6 cellular contexts compared by ENCODE assay signal in the genomic region with DNA sequence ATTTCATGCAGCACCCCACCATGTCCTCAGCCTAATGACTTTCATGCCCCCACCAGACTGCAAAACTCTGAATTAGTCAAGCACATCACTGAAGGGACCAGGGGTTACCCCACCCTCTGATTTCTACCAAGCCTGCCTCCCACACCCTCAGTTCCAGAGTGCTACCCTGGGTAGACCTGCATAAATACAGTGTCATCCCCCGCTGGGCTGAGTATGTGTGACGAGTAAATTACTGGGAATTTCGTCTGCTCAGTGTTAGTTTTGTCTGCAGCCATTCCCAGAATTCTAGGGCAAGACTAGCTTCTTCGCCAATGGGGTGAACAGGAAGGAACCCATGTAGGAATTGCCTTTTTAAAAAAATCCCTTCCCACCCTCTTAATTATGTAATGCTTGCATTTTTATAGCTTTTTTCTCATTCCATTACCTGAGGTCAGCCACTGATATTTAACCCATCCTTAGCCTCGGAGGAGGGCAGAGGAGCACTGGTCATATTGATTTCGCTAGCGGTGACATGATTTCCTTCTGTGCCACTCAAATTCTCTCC.
DNase-seq lines count a peak whose midpoint lies in the region; ATAC-seq and TF ChIP-seq lines count a peak whose summit lies in the region.
"Not testable (repeated sequence)": the region's sequence is repeated elsewhere in the genome, so short reads cannot be mapped to it uniquely, and the experiment has no call there.

No MANE protein-coding gene starts in this region.

- H3K9me3 ChIP-seq in endodermal cell (ENCODE audit: control insufficient read depth, low read length) = not testable (repeated sequence)

- H2BK15ac ChIP-seq in mesendoderm (replicated peaks; ENCODE audit: low read depth) = not testable (repeated sequence)

- ATAC-seq in GM23338 = not testable (repeated sequence)

- DNase-seq in Caki2 (ENCODE audit: low read depth) (peak; percentile 78), GM23338 (ENCODE audit: low spot score) (peak; percentile 61), NCI-H69 (lab: John Stamatoyannopoulos, UW) (peak; percentile 34), endodermal cell (peak; percentile 47), iPS-NIHi7 (ENCODE audit: extremely low spot score) (peak; percentile 14), mesendoderm (peak; percentile 67)

- in situ Hi-C loops in Caki2 (cut with HindIII; ENCODE audit: low pct_unique_long_range_greater_than_20kb, low sequenced_read_pairs) = not testable (repeated sequence)

- H2BK120ac ChIP-seq in mesendoderm (ENCODE audit: low read depth, low read length) = not testable (repeated sequence)

- not testable (repeated sequence) for H3K27me3 ChIP-seq in GM23338 (ENCODE audit: insufficient read depth); endodermal cell (ENCODE audit: control insufficient read depth, insufficient read depth, low read length, poor library complexity, severe bottlenecking); mesendoderm (ENCODE audit: insufficient read depth, low read length, poor library complexity)

- H3K79me1 ChIP-seq in mesendoderm (ENCODE audit: low read length) = not testable (repeated sequence)

- H3K27ac Mint-ChIP-seq in GM23338, endodermal cell: not testable (repeated sequence)

- TF ChIP-seq CTCF in GM23338 (conservative IDR thresholded peaks at IDR 0.05; ENCODE audit: low read depth in 2 of 2); endodermal cell (conservative IDR thresholded peaks at IDR 0.05): not testable (repeated sequence)

- H4K20me1 ChIP-seq in GM23338 (replicated peaks; ENCODE audit: insufficient read depth) = not testable (repeated sequence)

- not testable (repeated sequence) for H3F3A ChIP-seq in GM23338 (replicated peaks; ENCODE audit: low read depth)

- H3K79me2 ChIP-seq in GM23338 (replicated peaks; ENCODE audit: insufficient read depth); mesendoderm (ENCODE audit: control insufficient read depth, insufficient read depth, low read length): not testable (repeated sequence)

- not testable (repeated sequence) for H3K4me3 Mint-ChIP-seq in GM23338, endodermal cell

- H2BK5ac ChIP-seq in mesendoderm (ENCODE audit: low read length) = not testable (repeated sequence)

- not testable (repeated sequence) for H2AFZ ChIP-seq in GM23338

- H3K18ac ChIP-seq in mesendoderm (ENCODE audit: low read length) = not testable (repeated sequence)

- H3K9ac ChIP-seq in endodermal cell (ENCODE audit: extremely low read depth, low read length, poor library complexity, severe bottlenecking); mesendoderm (ENCODE audit: low read length): not testable (repeated sequence)

- H3K4ac ChIP-seq in mesendoderm (ENCODE audit: low read depth, low read length) = not testable (repeated sequence)

- H3K27me3 Mint-ChIP-seq in GM23338 (ENCODE audit: insufficient read depth, low read depth, poor library complexity); endodermal cell (ENCODE audit: insufficient read depth): not testable (repeated sequence)

- H3K4me3 ChIP-seq in GM23338; endodermal cell (ENCODE audit: low read length); mesendoderm (ENCODE audit: low read length): not testable (repeated sequence)

- H3K56ac ChIP-seq in mesendoderm (ENCODE audit: low read length) = not testable (repeated sequence)

- not testable (repeated sequence) for H3K9me2 ChIP-seq in GM23338 (ENCODE audit: insufficient read depth)

- 73 to 83% methylated on average over 4 to 7 of the region's 7 CpGs for WGBS in endodermal cell (ENCODE audit: insufficient coverage in 1 of 2, insufficient read length in 1 of 2), 2 experiments
- no CpG with 5 or more reads among the region's 7 CpGs for WGBS in mesendoderm (ENCODE audit: extremely low coverage, insufficient coverage, low lambda C conversion rate)

- H3K36me3 Mint-ChIP-seq in GM23338 (ENCODE audit: low read depth); endodermal cell (ENCODE audit: low read depth): not testable (repeated sequence)

- not testable (repeated sequence) for H3K4me1 ChIP-seq in GM23338 (ENCODE audit: insufficient read depth); endodermal cell (ENCODE audit: control insufficient read depth, insufficient read depth, low read length); mesendoderm (ENCODE audit: control insufficient read depth, low read depth, low read length)

- not testable (repeated sequence) for H3K27ac ChIP-seq in GM23338 (ENCODE audit: low read depth); endodermal cell (ENCODE audit: low read depth, low read length); mesendoderm (ENCODE audit: low read depth, low read length)

- H4K8ac ChIP-seq in mesendoderm (ENCODE audit: low read depth, low read length) = not testable (repeated sequence)

- peaks cover 39% of the 10 kb centered on the region for H3K9me3 Mint-ChIP-seq in GM23338
- H3K9me3 Mint-ChIP-seq in endodermal cell = peaks cover 17% of the 10 kb centered on the region

- H3K4me1 Mint-ChIP-seq in GM23338, endodermal cell: not testable (repeated sequence)

- H3K36me3 ChIP-seq in GM23338 (ENCODE audit: insufficient read depth); endodermal cell (ENCODE audit: control insufficient read depth, insufficient read depth, low read length); mesendoderm (ENCODE audit: control insufficient read depth, insufficient read depth, low read length): not testable (repeated sequence)

- H3K23ac ChIP-seq in mesendoderm (ENCODE audit: low read length) = not testable (repeated sequence)

- H2AK5ac ChIP-seq in mesendoderm (ENCODE audit: low read length) = not testable (repeated sequence)

- H4K5ac ChIP-seq in mesendoderm (ENCODE audit: low read length) = not testable (repeated sequence)

- peak overlapping the region; percentile 57; the same call in 1 of the 2 replicates for H3K4me2 ChIP-seq in GM23338
- H3K4me2 ChIP-seq in mesendoderm (ENCODE audit: low read length) = not testable (repeated sequence)

Comparison
In these comparisons a context has a peak if more than half of its experiments do, and no peak if none do; other contexts are left out.
1. DNase-seq: peak in every context shown above with its lines; median percentile 78 in Caki2; 67 in mesendoderm; 61 in GM23338; 47 in endodermal cell; 34 in NCI-H69; 14 in iPS-NIHi7.